Comparison of ENCODE assay signal across 1 cellular context in the genomic region with DNA sequence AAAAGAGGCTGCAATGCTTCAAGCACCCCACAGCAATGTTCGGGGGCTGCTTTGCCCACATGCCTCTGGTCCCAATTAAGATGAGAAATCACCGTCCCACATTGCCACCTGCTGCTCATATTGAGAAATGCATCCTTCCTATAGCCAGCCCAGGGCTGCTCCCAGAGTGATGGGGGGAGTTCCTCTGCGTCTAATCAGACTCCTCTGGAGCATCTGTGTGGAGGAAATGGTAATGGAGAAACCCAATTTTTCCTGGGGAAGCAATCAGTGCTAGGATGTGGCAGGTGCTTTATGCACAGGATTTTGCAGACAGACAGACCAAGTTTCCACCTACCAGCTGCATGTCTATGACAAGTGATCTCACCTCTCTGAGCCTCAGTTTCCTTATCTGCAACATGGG.
A peak's percentile ranks its signal among the peaks of the same experiment; 100 is the strongest.
TF ChIP-seq lines count a peak whose summit lies in the region.

No MANE protein-coding gene starts in this region.

TF ChIP-seq in HepG2, 621 proteins besides CTCF, POLR2A, EP300 and RAD21 (continued from another document):
- peak; percentile 41; the same call in 1 of the 2 replicates for TF ChIP-seq SMAD3 (CRISPR knock-in tag; IDR thresholded peaks at IDR 0.05)
TF ChIP-seq in HepG2: peak in this region for 24.
